8 cellular contexts compared by ENCODE assay signal in the genomic region with DNA sequence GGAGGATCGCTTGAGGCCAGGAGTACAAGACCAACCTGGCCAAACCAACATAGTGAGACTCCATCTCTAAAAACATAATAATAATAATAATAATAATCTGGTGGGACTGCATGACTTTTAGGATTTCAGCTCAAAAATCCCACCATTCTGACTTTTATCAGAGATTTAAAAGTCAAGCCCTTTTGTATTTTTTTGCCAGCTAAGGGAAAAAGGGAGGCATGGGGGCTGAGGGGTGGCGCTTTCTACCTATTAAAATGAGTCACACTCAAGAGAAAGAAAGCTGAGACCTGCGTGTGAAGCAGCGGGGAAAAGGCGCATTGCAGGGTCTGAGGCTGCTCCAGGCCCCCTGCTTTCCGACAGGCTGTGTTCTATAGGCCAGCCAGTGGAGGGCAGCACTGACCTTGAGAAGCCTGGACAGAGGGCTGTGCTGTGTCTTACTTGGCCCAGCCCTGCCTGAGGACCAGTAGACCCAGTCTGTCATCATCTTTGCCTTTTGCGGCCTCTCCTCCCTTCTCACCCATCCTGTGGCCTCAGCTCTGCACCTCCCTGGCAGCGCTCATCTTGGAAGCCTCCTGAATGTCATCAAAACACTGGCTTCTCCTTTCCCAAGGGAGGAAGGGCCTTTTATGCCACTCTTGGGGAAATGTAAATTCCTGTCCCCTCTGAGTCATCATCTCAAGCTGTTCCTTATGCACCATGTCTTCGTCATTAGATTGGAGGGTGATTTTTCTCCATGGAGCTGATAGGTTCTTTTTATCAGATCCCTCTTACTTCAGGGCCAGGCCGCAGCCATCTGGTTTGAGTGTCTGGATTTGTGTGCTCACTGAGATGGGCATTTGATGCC. TPM values are rescaled to one million over a fixed set of nuclear protein-coding genes. Genes with fewer than 3 reads are reported as not detected.
A peak's percentile ranks its signal among the peaks of the same experiment; 100 is the strongest.
DNase-seq lines count a peak whose midpoint lies in the region; ATAC-seq and TF ChIP-seq lines count a peak whose summit lies in the region.

No MANE protein-coding gene starts in this region.

- H3K36me3 ChIP-seq in CD8-positive, alpha-beta T cell (ENCODE audit: insufficient read depth, low read length): peaks cover 66% of the 10 kb centered on the region
- peaks cover 46% of the 10 kb centered on the region for H3K36me3 ChIP-seq in HAP-1 (replicated peaks)
- peaks cover 95% of the 10 kb centered on the region for H3K36me3 ChIP-seq in left ventricle myocardium inferior

- peak; percentile 32 for TF ChIP-seq CTCF in CD8-positive, alpha-beta T cell (IDR thresholded peaks at IDR 0.05)
- peak; percentile 73 for TF ChIP-seq CTCF in left ventricle myocardium inferior (IDR thresholded peaks at IDR 0.05; ENCODE audit: borderline replicate concordance)

- H3K4me1 Mint-ChIP-seq in CD8-positive, alpha-beta T cell (ENCODE audit: low read depth): no peaks in the 10 kb centered on the region

- in situ Hi-C loops in HAP-1 (cut with MboI; ENCODE audit: low sequenced_read_pairs): no loop called here

- no peaks in the 10 kb centered on the region for H3K27me3 Mint-ChIP-seq in CD8-positive, alpha-beta T cell (ENCODE audit: low read depth)

- H3K36me3 Mint-ChIP-seq in CD8-positive, alpha-beta T cell: peaks cover 93% of the 10 kb centered on the region

- no peaks in the 10 kb centered on the region for H3K4me1 ChIP-seq in CD8-positive, alpha-beta T cell (ENCODE audit: insufficient read depth, low read length)
- H3K4me1 ChIP-seq in HAP-1: peaks cover 6% of the 10 kb centered on the region
- peaks cover 16% of the 10 kb centered on the region for H3K4me1 ChIP-seq in left ventricle myocardium inferior

- intact Hi-C loops in CD8-positive, alpha-beta T cell (cut with DNase I, micrococcal nuclease): loop anchor here (2.0 to 10.0 kb wide), 2 partner anchors 132 to 134 kb away; no protein-coding TSS in a partner anchor
- intact Hi-C loops in left ventricle myocardium inferior (cut with micrococcal nuclease): no loop called here

- H3K27ac ChIP-seq in CD8-positive, alpha-beta T cell (ENCODE audit: low read depth, low read length): no peak overlapping the region
- H3K27ac ChIP-seq in left ventricle myocardium inferior (replicated peaks): no peak overlapping the region

- DNase-seq in CD8-positive, alpha-beta T cell: peak in 4 of 7 experiments; percentile 16 to 52 (median 36)
- DNase-seq in HAP-1 (ENCODE audit: low spot score in 2 of 2) (peak; percentile 38 to 76), NCI-H748 (lab: John Stamatoyannopoulos, UW; ENCODE audit: unreplicated experiment) (peak; percentile 75), amniotic stem cell (lab: John Stamatoyannopoulos, UW) (peak; percentile 70), left ventricle myocardium inferior (no peak), retina (peak; percentile 80)

- H3K9me3 Mint-ChIP-seq in CD8-positive, alpha-beta T cell: no peaks in the 10 kb centered on the region

- POLR2A ChIA-PET in CD8-positive, alpha-beta T cell (lab: Charles Lee): interaction anchor here (1.2 kb wide), 1 partner anchor 45 kb away, joined by 3 read pairs; a partner anchor contains a TSS

- no peak overlapping the region for H3K4me3 ChIP-seq in CD8-positive, alpha-beta T cell (ENCODE audit: low read depth, low read length)
- H3K4me3 ChIP-seq in HAP-1 (no peak overlapping the region), left ventricle myocardium inferior (no peak overlapping the region)

- CTCF ChIA-PET in CD8-positive, alpha-beta T cell (lab: Charles Lee): interaction anchor here (0.8 to 4.8 kb wide), 9 partner anchors 9 to 134 kb away, joined by 3 to 15 read pairs (median 3); no protein-coding TSS in a partner anchor

- no peaks in the 10 kb centered on the region for H3K9me3 ChIP-seq in CD8-positive, alpha-beta T cell (ENCODE audit: low read length)
- H3K9me3 ChIP-seq in HAP-1 (no peaks in the 10 kb centered on the region), left ventricle myocardium inferior (replicated peaks) (no peaks in the 10 kb centered on the region)

- peak; percentile 83 for ATAC-seq in CD8-positive, alpha-beta T cell
- no peak for ATAC-seq in HG03469 (IDR thresholded peaks at IDR 0.05; ENCODE audit: unreplicated experiment)
- no peak for ATAC-seq in HG03135 (IDR thresholded peaks at IDR 0.05; ENCODE audit: unreplicated experiment)

- no peaks in the 10 kb centered on the region for H3K27me3 ChIP-seq in CD8-positive, alpha-beta T cell (ENCODE audit: insufficient read depth, low read length)
- no peaks in the 10 kb centered on the region for H3K27me3 ChIP-seq in HAP-1 (ENCODE audit: low read depth)
- H3K27me3 ChIP-seq in left ventricle myocardium inferior (ENCODE audit: low read depth): no peaks in the 10 kb centered on the region

- no peak overlapping the region for H3K27ac Mint-ChIP-seq in CD8-positive, alpha-beta T cell

- H3K4me3 Mint-ChIP-seq in CD8-positive, alpha-beta T cell: no peak overlapping the region

RNA-seq across cellular contexts. Expression of a gene that starts 12.7 kb away (rescaled TPM):
- 1 to 10 TPM; 6.5 to 8.4 TPM for total RNA-seq in CD8-positive, alpha-beta T cell
- total RNA-seq in left ventricle myocardium inferior: 4.6 TPM

RNA-seq across cellular contexts. Expression of a gene that starts 25.5 kb away (rescaled TPM):
- total RNA-seq in CD8-positive, alpha-beta T cell: 100 to 1,000 TPM; 172 to 177 TPM
- 62.2 TPM for total RNA-seq in left ventricle myocardium inferior

RNA-seq across cellular contexts. Expression of a gene that starts 34.3 kb away (rescaled TPM):
- total RNA-seq in CD8-positive, alpha-beta T cell: 1 to 10 TPM; 3.7 to 5.1 TPM
- not detected for total RNA-seq in left ventricle myocardium inferior

RNA-seq across cellular contexts. Expression of a gene that starts 44.9 kb away (rescaled TPM):
- total RNA-seq in CD8-positive, alpha-beta T cell: 10 to 100 TPM; 51.5 to 55.6 TPM
- 10.9 TPM for total RNA-seq in left ventricle myocardium inferior

RNA-seq across cellular contexts. Expression of a gene that starts 49.7 kb away (rescaled TPM):
- 1 to 10 TPM; 3.0 to 4.2 TPM for total RNA-seq in CD8-positive, alpha-beta T cell
- total RNA-seq in left ventricle myocardium inferior: not detected
